ENCODE assay signal across 1 cellular context in the genomic region with DNA sequence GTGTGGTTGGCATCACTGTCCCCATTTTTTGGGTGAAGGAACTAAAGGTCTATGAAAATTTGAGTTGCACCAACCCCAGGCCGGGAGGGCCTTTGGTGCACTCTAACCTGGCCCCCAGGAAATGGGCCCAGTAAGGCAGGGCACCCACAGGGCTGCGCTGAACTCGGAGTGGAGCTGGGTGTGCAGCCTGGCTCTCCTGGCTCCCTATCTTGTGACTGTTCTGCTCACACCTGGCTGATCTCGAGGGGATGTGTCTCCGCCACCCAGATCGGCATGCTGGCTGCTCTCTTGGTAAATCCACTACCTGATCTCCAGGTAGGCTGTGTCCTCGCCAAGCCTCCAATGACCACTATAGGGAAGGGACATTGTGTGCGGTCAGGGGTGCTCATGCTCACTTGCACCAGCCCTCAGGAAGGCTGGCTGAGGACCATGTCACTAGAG.
TF ChIP-seq lines count a peak whose summit lies in the region.

No MANE protein-coding gene starts in this region.

TF ChIP-seq in H1, 55 proteins besides CTCF, POLR2A, EP300 and RAD21:
- TF ChIP-seq SP1 (IDR thresholded peaks at IDR 0.05; ENCODE audit: low read depth, low read length) = no peak
- no peak for TF ChIP-seq SIN3A (conservative IDR thresholded peaks at IDR 0.05 in 1 of 2, IDR thresholded peaks at IDR 0.05 in 1 of 2; ENCODE audit: low read depth in 1 of 2, low read length in 2 of 2)
- TF ChIP-seq GTF2F1 (IDR thresholded peaks at IDR 0.05; ENCODE audit: borderline replicate concordance, low read depth, low read length) = no peak
- no peak for TF ChIP-seq RNF2 (IDR thresholded peaks at IDR 0.05; ENCODE audit: borderline replicate concordance, low read depth, low read length, missing control alignments, poor library complexity, severe bottlenecking)
- TF ChIP-seq KDM1A (IDR thresholded peaks at IDR 0.05; ENCODE audit: borderline replicate concordance, low read length) = no peak
- TF ChIP-seq CTBP2 (IDR thresholded peaks at IDR 0.05; ENCODE audit: borderline replicate concordance, insufficient read depth, insufficient read length, low read length) = no peak
- no peak for TF ChIP-seq FOSL1 (IDR thresholded peaks at IDR 0.05; ENCODE audit: insufficient read depth, low read depth, low read length)
- TF ChIP-seq, protein P1, sequence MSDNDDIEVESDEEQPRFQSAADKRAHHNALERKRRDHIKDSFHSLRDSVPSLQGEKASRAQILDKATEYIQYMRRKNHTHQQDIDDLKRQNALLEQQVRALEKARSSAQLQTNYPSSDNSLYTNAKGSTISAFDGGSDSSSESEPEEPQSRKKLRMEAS (IDR thresholded peaks at IDR 0.05) = no peak
- no peak for TF ChIP-seq SIX5 (IDR thresholded peaks at IDR 0.05; ENCODE audit: low read depth, low read length)
- no peak for TF ChIP-seq MAFK (IDR thresholded peaks at IDR 0.05; ENCODE audit: low read depth, low read length)
- TF ChIP-seq BCL11A (IDR thresholded peaks at IDR 0.05; ENCODE audit: low read depth in 2 of 2, low read length in 2 of 2) = no peak
- no peak for TF ChIP-seq HDAC2 (IDR thresholded peaks at IDR 0.05; ENCODE audit: borderline replicate concordance in 1 of 2, low read depth in 2 of 2, low read length in 2 of 2)
- TF ChIP-seq BACH1 (IDR thresholded peaks at IDR 0.05; ENCODE audit: low read length) = no peak
- no peak for TF ChIP-seq CHD1 (IDR thresholded peaks at IDR 0.05; ENCODE audit: low read depth, low read length)
- no peak for TF ChIP-seq PHF8 (conservative IDR thresholded peaks at IDR 0.05; ENCODE audit: low read depth, low read length)
- TF ChIP-seq JUN (IDR thresholded peaks at IDR 0.05; ENCODE audit: low read depth, low read length) = no peak
- TF ChIP-seq RFX5 (IDR thresholded peaks at IDR 0.05; ENCODE audit: borderline replicate concordance, low read depth, low read length) = no peak
- TF ChIP-seq KDM5A (IDR thresholded peaks at IDR 0.05; ENCODE audit: low read length) = no peak
